13 cellular contexts compared by ENCODE assay signal in genomic region chr10:110833941-110834621, GRCh38. TPM values are rescaled to one million over a fixed set of nuclear protein-coding genes. Genes with fewer than 3 reads are reported as not detected.
A peak's percentile ranks its signal among the peaks of the same experiment; 100 is the strongest.
DNase-seq lines count a peak whose midpoint lies in the region; ATAC-seq, FAIRE-seq and TF ChIP-seq lines count a peak whose summit lies in the region.
"Had no signal": no experiment of that assay in that cellular context is flagged by ENCODE, and none has a peak within 500 bp of the region (broad histone marks: within the 10 kb centered on the region; RNA-seq: fewer than 3 reads in every experiment).

No MANE protein-coding gene starts in this region.

- no peak overlapping the region for H3K4me3 ChIP-seq in CD8-positive, alpha-beta memory T cell (ENCODE audit: low read length)
- H3K4me3 ChIP-seq in right cardiac atrium (ENCODE audit: low read length) (no peak overlapping the region), psoas muscle (no peak overlapping the region), osteoblast (ENCODE audit: insufficient read depth, low read length) (no peak overlapping the region)

- H3K79me2 ChIP-seq in osteoblast (ENCODE audit: insufficient read depth, low read length), result no peaks in the 10 kb centered on the region

- no peak overlapping the region for H3K4me2 ChIP-seq in osteoblast (ENCODE audit: insufficient read depth, low read length)

- no peak overlapping the region for H3K4me3 Mint-ChIP-seq in CD8-positive, alpha-beta memory T cell
- peak overlapping the region in 1 of 3 donors; percentile 69 for H3K4me3 Mint-ChIP-seq in T-cell

- no peaks in the 10 kb centered on the region for H4K20me1 ChIP-seq in osteoblast (ENCODE audit: insufficient read depth, low read length)

- no peaks in the 10 kb centered on the region for H3K27me3 Mint-ChIP-seq in CD8-positive, alpha-beta memory T cell
- no peaks in the 10 kb centered on the region for H3K27me3 Mint-ChIP-seq in T-cell

- no peaks in the 10 kb centered on the region for H3K27me3 ChIP-seq in CD8-positive, alpha-beta memory T cell (ENCODE audit: insufficient read depth, low read length, poor library complexity, severe bottlenecking)
- H3K27me3 ChIP-seq in right cardiac atrium (ENCODE audit: control insufficient read depth, insufficient read depth) (no peaks in the 10 kb centered on the region), psoas muscle (ENCODE audit: insufficient read depth in 3 of 3, low read length in 2 of 3) (no peaks in the 10 kb centered on the region), osteoblast (ENCODE audit: insufficient read depth, low read length) (no peaks in the 10 kb centered on the region)

- no peaks in the 10 kb centered on the region for H3K9me3 Mint-ChIP-seq in CD8-positive, alpha-beta memory T cell
- H3K9me3 Mint-ChIP-seq in T-cell, result no peaks in the 10 kb centered on the region

- peaks cover 17 to 27% (median 18%) of the 10 kb centered on the region in 3 donors for H3K4me1 Mint-ChIP-seq in CD8-positive, alpha-beta memory T cell
- H3K4me1 Mint-ChIP-seq in T-cell, result peaks cover 46 to 50% (median 46%) of the 10 kb centered on the region in 3 donors

- H3K4me1 ChIP-seq in CD8-positive, alpha-beta memory T cell (ENCODE audit: insufficient read depth, low read length), result peaks cover 30% of the 10 kb centered on the region
- peaks cover 23% of the 10 kb centered on the region for H3K4me1 ChIP-seq in right cardiac atrium (ENCODE audit: control insufficient read depth, insufficient read depth, low read length)
- peaks cover 40% of the 10 kb centered on the region for H3K4me1 ChIP-seq in psoas muscle
- H3K4me1 ChIP-seq in osteoblast (ENCODE audit: insufficient read depth, low read length), result no peaks in the 10 kb centered on the region
- H3K4me1 ChIP-seq: Caco-2 had no signal

- H3K36me3 Mint-ChIP-seq in CD8-positive, alpha-beta memory T cell, result no peaks in the 10 kb centered on the region
- no peaks in the 10 kb centered on the region for H3K36me3 Mint-ChIP-seq in T-cell

- intact Hi-C loops in right cardiac atrium (cut with DNase I) (no loop called here), psoas muscle (cut with DNase I) (no loop called here)

- H3K27ac Mint-ChIP-seq in CD8-positive, alpha-beta memory T cell, result peak overlapping the region in 6 of 8 donors; percentile 61 to 89 (median 74)
- H3K27ac Mint-ChIP-seq in T-cell, result peak overlapping the region; percentile 87 to 95

- DNase-seq in CD8-positive, alpha-beta memory T cell, result no peak
- DNase-seq in T-cell, result no peak
- DNase-seq in right cardiac atrium, result no peak
- DNase-seq in psoas muscle, result no peak
- DNase-seq in urothelium cell line (ENCODE audit: low spot score), result no peak
- DNase-seq in H4 (ENCODE audit: low spot score), result no peak
- no peak for DNase-seq in activated gamma-delta T cell treated with Interleukin-2 at 50 U/mL for 16 hours
- no peak for DNase-seq in osteoblast (ENCODE audit: insufficient read length, low spot score, missing footprints)
- DNase-seq: hippocampal formation; IMR-90; stimulated activated CD4-positive, alpha-beta T cell treated with anti-CD3 and anti-CD28 coated beads, Interleukin-12 subunit alpha, Interleukin-12 subunit beta, amount 100 ng/mL, for 4 hours had no signal

- H3K27ac ChIP-seq in CD8-positive, alpha-beta memory T cell (ENCODE audit: low read depth, low read length), result no peak overlapping the region
- H3K27ac ChIP-seq in right cardiac atrium (ENCODE audit: low read length) (peak overlapping the region; percentile 83), psoas muscle (peak overlapping the region; percentile 69), osteoblast (ENCODE audit: low read depth, low read length) (no peak overlapping the region)

- FAIRE-seq in urothelium cell line (lab: Jason Lieb, UNC), result no peak
- FAIRE-seq: H54 had no signal

- no peaks in the 10 kb centered on the region for H3K9me3 ChIP-seq in CD8-positive, alpha-beta memory T cell (ENCODE audit: low read length)
- H3K9me3 ChIP-seq in right cardiac atrium (ENCODE audit: control insufficient read depth, low read length), result no peaks in the 10 kb centered on the region
- no peaks in the 10 kb centered on the region for H3K9me3 ChIP-seq in psoas muscle
- H3K9me3 ChIP-seq in osteoblast (ENCODE audit: low read depth, low read length), result no peaks in the 10 kb centered on the region
- H3K9me3 ChIP-seq: Caco-2 had no signal

- CTCF ChIA-PET in CD8-positive, alpha-beta memory T cell (lab: Charles Lee), result interaction anchor here (2.4 kb wide), 1 partner anchor 31 kb away, joined by 10 read pairs; no protein-coding TSS in a partner anchor
- CTCF ChIA-PET in T-cell (lab: Charles Lee), result interaction anchor here in 1 of 2 donors (0.7 kb wide), 1 partner anchor 153 kb away, joined by 3 read pairs; no protein-coding TSS in a partner anchor

- TF ChIP-seq CTCF in psoas muscle (IDR thresholded peaks at IDR 0.05) (no peak), osteoblast (IDR thresholded peaks at IDR 0.05; ENCODE audit: extremely low read depth, low read depth, low read length) (no peak)

- POLR2A ChIA-PET in CD8-positive, alpha-beta memory T cell (lab: Charles Lee), result interaction anchor here (0.9 kb wide), 1 partner anchor 39 kb away, joined by 3 read pairs; no protein-coding TSS in a partner anchor
- POLR2A ChIA-PET in T-cell (lab: Charles Lee), result no interaction called here

- H3K36me3 ChIP-seq in CD8-positive, alpha-beta memory T cell (ENCODE audit: insufficient read depth, low read length), result no peaks in the 10 kb centered on the region
- H3K36me3 ChIP-seq in psoas muscle (ENCODE audit: insufficient read depth in 1 of 2, low read depth in 1 of 2), result peaks cover 0 to 51% of the 10 kb centered on the region in 2 donors
- H3K36me3 ChIP-seq in osteoblast (ENCODE audit: insufficient read depth, low read length), result no peaks in the 10 kb centered on the region

- no peak overlapping the region for H2AFZ ChIP-seq in osteoblast (ENCODE audit: low read length)

- WGBS in right cardiac atrium, result 77% methylated on average over 14 of the region's 14 CpGs
- WGBS in psoas muscle, 3 donors, result 45 to 73% (median 68%) methylated on average over 14 of the region's 14 CpGs

- ATAC-seq in T-cell (replicated peaks in 1 of 4) (no peak), right cardiac atrium (no peak), psoas muscle (peak; percentile 24 to 82 (median 50))

RNA-seq across cellular contexts. Expression of gene PDCD4, which starts 37.6 kb away (rescaled TPM):
- total RNA-seq in CD8-positive, alpha-beta memory T cell, result 10 to 100 TPM; 88.4 to 96.1 TPM
- 540 TPM for polyA plus RNA-seq in CD8-positive, alpha-beta memory T cell
- 100 to 1,000 TPM; 239 to 335 (median 309) TPM for total RNA-seq in T-cell
- 10 to 100 TPM; 61.5 to 82.7 (median 76.2) TPM for total RNA-seq in right cardiac atrium
- polyA plus RNA-seq in right cardiac atrium, result 39.8 TPM
- total RNA-seq in psoas muscle, result 10 to 100 TPM; 11.3 to 19.7 (median 15.8) TPM
- polyA plus RNA-seq in psoas muscle, result 10 to 100 TPM in 1 of 3 donors, 1 to 10 TPM in 2; 7.6 to 10.2 (median 8.9) TPM
- total RNA-seq in H4 (2014; rRNA removed; shearing (Covaris generic)), result 32.6 and 36.8 TPM in 2 replicates
- total RNA-seq in osteoblast, result 63.1 and 73.8 TPM in 2 replicates

Comparison
In these comparisons a context has a peak if more than half of its experiments do, and no peak if none do; other contexts are left out.
1. H3K27ac ChIP-seq: peak in right cardiac atrium (single experiment) and psoas muscle (single experiment); none in CD8-positive, alpha-beta memory T cell (single experiment) and osteoblast (single experiment).
2. ATAC-seq: peak in psoas muscle (4 of 4); none in T-cell (0 of 4) and right cardiac atrium (0 of 2).